18 cellular contexts compared by ENCODE assay signal in genomic region chr2:134241911-134242310, GRCh38. TPM values are rescaled to one million over a fixed set of nuclear protein-coding genes. Genes with fewer than 3 reads are reported as not detected.
DNase-seq lines count a peak whose midpoint lies in the region; ATAC-seq, FAIRE-seq and TF ChIP-seq lines count a peak whose summit lies in the region.
"Had no signal": no experiment of that assay in that cellular context is flagged by ENCODE, and none has a peak within 500 bp of the region (broad histone marks: within the 10 kb centered on the region; RNA-seq: fewer than 3 reads in every experiment).

No MANE protein-coding gene starts in this region.

- DNase-seq in left lung (no peak), small intestine (peak; percentile 59), NCI-H2107 treated with DMSO at 0.1 percent for 48 hours (lab: John Stamatoyannopoulos, UW; ENCODE audit: unreplicated experiment) (no peak)
- DNase-seq in activated CD4-positive, CD25-positive, alpha-beta regulatory T cell (lab: John Stamatoyannopoulos, UW) = no peak
- DNase-seq: ACHN; CD8-positive, alpha-beta T cell; COR-L47; DMS153; GF-D8; HCEC 1CT; HFFc6; IMR-90 had no signal

- 20 to 63% (median 45%) methylated on average over 2 of the region's 2 CpGs for WGBS in small intestine, 3 donors

- H3K27ac Mint-ChIP-seq in IgD-negative memory B cell = peak overlapping the region in 2 of 3 donors; percentile 2 to 8
- H3K27ac Mint-ChIP-seq: CD14-positive monocyte; CD8-positive, alpha-beta T cell; HFFc6 had no signal

- no peak for FAIRE-seq in small intestine (lab: Jason Lieb, UNC)
- FAIRE-seq: D721Med had no signal

- H4K20me1 ChIP-seq in BLaER1 = peaks cover 37% of the 10 kb centered on the region; the same call in 1 of the 2 replicates

- TF ChIP-seq CTCF in left lung (IDR thresholded peaks at IDR 0.05) = no peak

- H3K27me3 ChIP-seq in BLaER1 = no peaks in the 10 kb centered on the region
- no peaks in the 10 kb centered on the region for H3K27me3 ChIP-seq in left lung
- H3K27me3 ChIP-seq in small intestine (ENCODE audit: control insufficient read depth in 2 of 2, insufficient read depth in 2 of 2, low read length in 2 of 2) = no peaks in the 10 kb centered on the region

- H3K27me3 Mint-ChIP-seq in IgD-negative memory B cell = no peaks in the 10 kb centered on the region

- no peaks in the 10 kb centered on the region for H3K36me3 Mint-ChIP-seq in IgD-negative memory B cell
- H3K36me3 Mint-ChIP-seq: CD14-positive monocyte; CD8-positive, alpha-beta T cell had no signal

- no peaks in the 10 kb centered on the region for H3K9me3 ChIP-seq in BLaER1
- H3K9me3 ChIP-seq in left lung = no peaks in the 10 kb centered on the region
- no peaks in the 10 kb centered on the region for H3K9me3 ChIP-seq in small intestine (ENCODE audit: control insufficient read depth, low read depth)

- peak; percentile 69 for ATAC-seq in left lung
- no peak for ATAC-seq in GM21447 (IDR thresholded peaks at IDR 0.05; ENCODE audit: unreplicated experiment)
- no peak for ATAC-seq in HG02798 (IDR thresholded peaks at IDR 0.05; ENCODE audit: poor library complexity, unreplicated experiment)
- ATAC-seq: CD8-positive, alpha-beta T cell had no signal

- no peak overlapping the region for H3K27ac ChIP-seq in BLaER1
- H3K27ac ChIP-seq in left lung = no peak overlapping the region
- H3K27ac ChIP-seq in small intestine (ENCODE audit: low read depth in 1 of 2, low read length in 1 of 2) = no peak overlapping the region

- H3K36me3 ChIP-seq in BLaER1 (peaks cover 14% of the 10 kb centered on the region; the same call in 1 of the 2 replicates), left lung (no peaks in the 10 kb centered on the region), small intestine (ENCODE audit: control insufficient read depth in 2 of 2, insufficient read depth in 2 of 2, low read length in 2 of 2) (no peaks in the 10 kb centered on the region)

- no peaks in the 10 kb centered on the region for H3K9me3 Mint-ChIP-seq in IgD-negative memory B cell
- H3K9me3 Mint-ChIP-seq: CD14-positive monocyte; CD8-positive, alpha-beta T cell; HFFc6 had no signal

- peaks cover 46 to 57% (median 54%) of the 10 kb centered on the region in 3 donors for H3K4me1 Mint-ChIP-seq in IgD-negative memory B cell

- H3K9ac ChIP-seq in BLaER1 = no peak overlapping the region

- peaks cover 100% of the 10 kb centered on the region for H3K4me1 ChIP-seq in BLaER1
- H3K4me1 ChIP-seq in left lung = peaks cover 11 to 23% of the 10 kb centered on the region in 2 donors
- peaks cover 9 to 25% of the 10 kb centered on the region in 2 donors for H3K4me1 ChIP-seq in small intestine (ENCODE audit: control insufficient read depth in 2 of 2, insufficient read depth in 1 of 2, low read depth in 1 of 2, low read length in 1 of 2)

- intact Hi-C loops in left lung (cut with DNase I) = no loop called here

- no peak overlapping the region for H3K4me3 ChIP-seq in BLaER1
- H3K4me3 ChIP-seq in left lung = no peak overlapping the region
- no peak overlapping the region for H3K4me3 ChIP-seq in small intestine (ENCODE audit: low read depth in 1 of 2, low read length in 2 of 2)

- no peak overlapping the region for H3K4me3 Mint-ChIP-seq in IgD-negative memory B cell
- H3K4me3 Mint-ChIP-seq: CD14-positive monocyte; CD8-positive, alpha-beta T cell; HFFc6 had no signal

- peak overlapping the region; percentile 89 for H3K4me2 ChIP-seq in BLaER1

RNA-seq across cellular contexts. Expression of gene MGAT5, which starts 12.0 kb away (rescaled TPM):
- 14.0 TPM for polyA plus RNA-seq in IgD-negative memory B cell
- 10 to 100 TPM; 50.9 to 57.0 TPM for total RNA-seq in left lung
- polyA plus RNA-seq in small intestine = 10 to 100 TPM in 1 of 3 donors, 1 to 10 TPM in 2; 5.6 to 27.4 (median 7.3) TPM
